12 cellular contexts compared by ENCODE assay signal in the genomic region with DNA sequence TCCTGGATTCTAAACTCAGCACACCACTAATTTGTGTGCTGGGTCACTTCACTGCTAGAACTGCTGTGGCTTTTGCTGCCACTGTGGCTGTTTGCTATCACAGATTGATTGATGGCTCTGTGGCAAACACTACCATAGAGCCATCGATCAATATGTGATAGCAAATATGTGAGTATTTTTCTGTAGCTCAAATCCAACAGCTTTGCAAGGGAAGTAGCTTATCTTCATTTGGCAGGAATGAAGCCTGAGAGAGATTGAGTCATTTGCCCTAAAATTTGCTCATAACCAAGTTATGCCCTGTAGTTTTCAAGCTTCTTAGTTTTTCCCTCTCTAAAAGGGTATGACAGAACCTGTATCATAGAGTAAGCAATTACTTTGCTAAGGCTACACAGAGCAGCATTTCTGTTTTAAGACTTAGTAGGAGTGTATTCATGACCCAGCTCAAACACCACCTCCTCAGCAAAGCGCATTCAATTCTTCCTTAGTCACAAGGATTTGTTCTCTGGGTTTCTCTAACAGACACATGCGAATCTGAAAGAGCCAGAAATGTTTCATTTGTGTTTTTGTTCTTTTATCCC. TPM values are rescaled to one million over a fixed set of nuclear protein-coding genes. Genes with fewer than 3 reads are reported as not detected.
A peak's percentile ranks its signal among the peaks of the same experiment; 100 is the strongest.
DNase-seq lines count a peak whose midpoint lies in the region; ATAC-seq and TF ChIP-seq lines count a peak whose summit lies in the region.
"Had no signal": no experiment of that assay in that cellular context is flagged by ENCODE, and none has a peak within 500 bp of the region (broad histone marks: within the 10 kb centered on the region; RNA-seq: fewer than 3 reads in every experiment).

No MANE protein-coding gene starts in this region.

- H3K4me3 Mint-ChIP-seq in GM23338 = no peak overlapping the region
- no peak overlapping the region for H3K4me3 Mint-ChIP-seq in activated CD8-positive, alpha-beta T cell treated with anti-CD3 and anti-CD28 coated beads for 36 hours
- H3K4me3 Mint-ChIP-seq: T-helper 1 cell treated with Interleukin-12 subunit alpha and Interleukin-12 subunit beta and Interleukin-4 antibody, amounts not matched to agents 30 μg/mL and 1 μg/mL, for 36 hours had no signal

- H3K27ac Mint-ChIP-seq in GM23338 = 0 out of 2 replicates have a peak overlapping the region, but pooled peaks have one; percentile 46
- H3K27ac Mint-ChIP-seq in activated CD8-positive, alpha-beta T cell treated with anti-CD3 and anti-CD28 coated beads for 36 hours = no peak overlapping the region
- H3K27ac Mint-ChIP-seq: T-helper 1 cell treated with Interleukin-12 subunit alpha and Interleukin-12 subunit beta and Interleukin-4 antibody, amounts not matched to agents 30 μg/mL and 1 μg/mL, for 36 hours had no signal

- WGBS in psoas muscle, 3 donors = 87 to 90% (median 90%) methylated on average over 3 of the region's 3 CpGs

- intact Hi-C loops in psoas muscle (cut with DNase I) = no loop called here
- intact Hi-C loops in activated CD8-positive, alpha-beta T cell treated with anti-CD3 and anti-CD28 coated beads for 36 hours (cut with micrococcal nuclease) = no loop called here

- peaks cover 29% of the 10 kb centered on the region for H3K4me1 ChIP-seq in GM23338 (ENCODE audit: insufficient read depth)
- H3K4me1 ChIP-seq in RWPE2 (ENCODE audit: insufficient read depth, poor library complexity, severe bottlenecking) = no peaks in the 10 kb centered on the region
- H3K4me1 ChIP-seq in psoas muscle = no peaks in the 10 kb centered on the region

- peaks cover 11% of the 10 kb centered on the region for H3K36me3 ChIP-seq in GM23338 (ENCODE audit: insufficient read depth)
- peaks cover 17% of the 10 kb centered on the region for H3K36me3 ChIP-seq in RWPE2 (ENCODE audit: low read depth)
- H3K36me3 ChIP-seq in psoas muscle (ENCODE audit: insufficient read depth in 1 of 2, low read depth in 1 of 2) = peaks cover 0 to 18% of the 10 kb centered on the region in 2 donors

- H3K9me3 ChIP-seq in RWPE2 (ENCODE audit: severe bottlenecking) (no peaks in the 10 kb centered on the region), psoas muscle (no peaks in the 10 kb centered on the region)

- CTCF ChIA-PET in activated CD8-positive, alpha-beta T cell treated with anti-CD3 and anti-CD28 coated beads for 36 hours (lab: Charles Lee) = interaction anchor here (1.2 kb wide), 1 partner anchor 14 kb away, joined by 4 read pairs; no protein-coding TSS in a partner anchor

- ATAC-seq in GM23338 = no peak; the same call in 1 of the 3 replicates
- ATAC-seq in RWPE2 (ENCODE audit: low read depth) = 0 out of 3 replicates have a peak, but pooled peaks have one; percentile 29
- no peak for ATAC-seq in psoas muscle
- ATAC-seq in activated CD8-positive, alpha-beta T cell treated with anti-CD3 and anti-CD28 coated beads for 36 hours = no peak
- no peak for ATAC-seq in HG03442 (IDR thresholded peaks at IDR 0.05; ENCODE audit: unreplicated experiment)
- ATAC-seq in GM18520 (IDR thresholded peaks at IDR 0.05; ENCODE audit: unreplicated experiment) = no peak

- peaks cover 29% of the 10 kb centered on the region for H3K4me1 Mint-ChIP-seq in GM23338
- H3K4me1 Mint-ChIP-seq in activated CD8-positive, alpha-beta T cell treated with anti-CD3 and anti-CD28 coated beads for 36 hours (ENCODE audit: low read depth) = peaks cover 20% of the 10 kb centered on the region

- H2AFZ ChIP-seq in GM23338 = no peak overlapping the region

- peaks cover 9% of the 10 kb centered on the region for H3K9me3 Mint-ChIP-seq in GM23338
- H3K9me3 Mint-ChIP-seq in activated CD8-positive, alpha-beta T cell treated with anti-CD3 and anti-CD28 coated beads for 36 hours = peaks cover 6% of the 10 kb centered on the region

- H3K4me3 ChIP-seq in GM23338 (no peak overlapping the region), RWPE2 (ENCODE audit: severe bottlenecking) (no peak overlapping the region), fibroblast of mammary gland (ENCODE audit: control insufficient read depth, low read depth, low read length) (peak overlapping the region; percentile 9), skeletal muscle cell (ENCODE audit: low read depth, low read length) (no peak overlapping the region), psoas muscle (no peak overlapping the region)

- DNase-seq in GM23338 (ENCODE audit: low spot score) (peak; percentile 21), RWPE2 (ENCODE audit: low spot score) (no peak), fibroblast of mammary gland (ENCODE audit: low read depth) (peak; percentile 87), skeletal muscle cell (ENCODE audit: low read depth) (peak; percentile 31), psoas muscle (no peak)
- no peak for DNase-seq in activated CD8-positive, alpha-beta T cell treated with anti-CD3 and anti-CD28 coated beads for 36 hours
- DNase-seq: activated T-cell treated with anti-CD3 and anti-CD28 coated beads for 4 hours, DMS79 treated with DMSO at 0.1 percent for 48 hours, NCI-H446 had no signal

- no peaks in the 10 kb centered on the region for H3K27me3 Mint-ChIP-seq in GM23338 (ENCODE audit: insufficient read depth, low read depth, poor library complexity)
- H3K27me3 Mint-ChIP-seq in activated CD8-positive, alpha-beta T cell treated with anti-CD3 and anti-CD28 coated beads for 36 hours = no peaks in the 10 kb centered on the region

- peaks cover 36% of the 10 kb centered on the region for H3K36me3 Mint-ChIP-seq in GM23338 (ENCODE audit: low read depth)
- H3K36me3 Mint-ChIP-seq in activated CD8-positive, alpha-beta T cell treated with anti-CD3 and anti-CD28 coated beads for 36 hours (ENCODE audit: low read depth) = peaks cover 23% of the 10 kb centered on the region

- H3K4me2 ChIP-seq in GM23338 = peak overlapping the region; percentile 45

- H3K79me2 ChIP-seq in GM23338 (replicated peaks; ENCODE audit: insufficient read depth) = peaks cover 18% of the 10 kb centered on the region; the same call in 1 of the 2 replicates

- no peaks in the 10 kb centered on the region for H3K9me2 ChIP-seq in GM23338 (ENCODE audit: insufficient read depth)

- peak overlapping the region; percentile 52; the same call in 1 of the 2 replicates for H3K27ac ChIP-seq in GM23338 (ENCODE audit: low read depth)
- H3K27ac ChIP-seq in RWPE2 (ENCODE audit: poor library complexity, severe bottlenecking) = no peak overlapping the region
- no peak overlapping the region for H3K27ac ChIP-seq in psoas muscle

- no peaks in the 10 kb centered on the region for H4K20me1 ChIP-seq in GM23338 (replicated peaks; ENCODE audit: insufficient read depth)

- POLR2A ChIA-PET in activated CD8-positive, alpha-beta T cell treated with anti-CD3 and anti-CD28 coated beads for 36 hours (lab: Charles Lee) = no interaction called here

- H3F3A ChIP-seq in GM23338 (replicated peaks; ENCODE audit: low read depth) = no peaks in the 10 kb centered on the region

- H3K27me3 ChIP-seq in GM23338 (ENCODE audit: insufficient read depth) (no peaks in the 10 kb centered on the region), RWPE2 (ENCODE audit: insufficient read depth, poor library complexity, severe bottlenecking) (no peaks in the 10 kb centered on the region), psoas muscle (ENCODE audit: insufficient read depth in 3 of 3, low read length in 2 of 3) (no peaks in the 10 kb centered on the region)

- TF ChIP-seq CTCF in GM23338 (conservative IDR thresholded peaks at IDR 0.05; ENCODE audit: low read depth in 2 of 2) = no peak
- TF ChIP-seq CTCF in RWPE2 (IDR thresholded peaks at IDR 0.05; ENCODE audit: poor library complexity, severe bottlenecking) = no peak
- no peak for TF ChIP-seq CTCF in fibroblast of mammary gland (conservative IDR thresholded peaks at IDR 0.05; ENCODE audit: control insufficient read depth, insufficient read depth, low read depth, low read length)
- no peak for TF ChIP-seq CTCF in psoas muscle (IDR thresholded peaks at IDR 0.05)
- TF ChIP-seq CTCF in activated CD8-positive, alpha-beta T cell treated with anti-CD3 and anti-CD28 coated beads for 36 hours (IDR thresholded peaks at IDR 0.05) = no peak

TF ChIP-seq in GM23338, 12 proteins besides CTCF, POLR2A, EP300 and RAD21 (continues in another document):
- TF ChIP-seq, protein P1, sequence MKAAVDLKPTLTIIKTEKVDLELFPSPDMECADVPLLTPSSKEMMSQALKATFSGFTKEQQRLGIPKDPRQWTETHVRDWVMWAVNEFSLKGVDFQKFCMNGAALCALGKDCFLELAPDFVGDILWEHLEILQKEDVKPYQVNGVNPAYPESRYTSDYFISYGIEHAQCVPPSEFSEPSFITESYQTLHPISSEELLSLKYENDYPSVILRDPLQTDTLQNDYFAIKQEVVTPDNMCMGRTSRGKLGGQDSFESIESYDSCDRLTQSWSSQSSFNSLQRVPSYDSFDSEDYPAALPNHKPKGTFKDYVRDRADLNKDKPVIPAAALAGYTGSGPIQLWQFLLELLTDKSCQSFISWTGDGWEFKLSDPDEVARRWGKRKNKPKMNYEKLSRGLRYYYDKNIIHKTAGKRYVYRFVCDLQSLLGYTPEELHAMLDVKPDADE (IDR thresholded peaks at IDR 0.05) = no peak
- TF ChIP-seq ZNF114 (CRISPR knock-in tag; IDR thresholded peaks at IDR 0.05) (no peak), JUNB (IDR thresholded peaks at IDR 0.05; ENCODE audit: unreplicated experiment) (no peak)

RNA-seq across cellular contexts. Expression of a gene that starts 43.1 kb away (rescaled TPM):
- total RNA-seq in GM23338 (2014; rRNA removed; shearing (Covaris generic)) = 39.3 and 43.0 TPM in 2 replicates
- polyA plus RNA-seq in GM23338 (2016; fragmentation: Nextera tagmentation; extraction: Ambion mirVana) (27.0 TPM in 2 replicates), psoas muscle (1 to 10 TPM; 2.9 to 6.8 (median 4.8) TPM)
- total RNA-seq in psoas muscle = 1 to 10 TPM; 3.5 to 5.0 (median 4.2) TPM
- 1 to 10 TPM; 6.0 to 7.1 TPM for total RNA-seq in activated CD8-positive, alpha-beta T cell treated with anti-CD3 and anti-CD28 coated beads for 36 hours

Comparison
In these comparisons a context has a peak if more than half of its experiments do, and no peak if none do; other contexts are left out.
1. DNase-seq: peak in GM23338 (single experiment), fibroblast of mammary gland (single experiment) and skeletal muscle cell (single experiment); none in RWPE2 (single experiment), psoas muscle (0 of 2) and activated CD8-positive, alpha-beta T cell treated with anti-CD3 and anti-CD28 coated beads for 36 hours (single experiment).